Comparison of ENCODE assay signal across 8 cellular contexts in the genomic region with DNA sequence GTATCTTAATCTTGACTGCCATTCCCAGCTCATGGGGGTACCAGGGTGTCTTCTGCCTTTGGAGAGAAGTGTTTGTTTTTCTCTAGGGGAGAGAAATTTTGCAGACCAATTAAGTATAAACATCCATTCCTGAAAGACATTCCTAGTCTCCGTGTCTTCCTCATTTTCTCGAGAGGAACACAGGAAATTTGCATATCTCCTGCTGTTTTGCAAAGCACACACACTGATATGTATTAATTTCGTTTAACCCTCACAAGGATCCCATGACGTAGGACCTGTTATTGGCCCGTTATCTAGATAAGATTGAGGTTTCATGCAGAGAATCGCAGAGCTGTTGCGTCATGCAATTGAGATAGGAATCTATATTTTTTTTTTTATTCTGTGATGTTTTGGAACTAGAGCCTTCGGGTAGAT. TPM values are rescaled to one million over a fixed set of nuclear protein-coding genes. Genes with fewer than 3 reads are reported as not detected.
DNase-seq lines count a peak whose midpoint lies in the region; ATAC-seq and TF ChIP-seq lines count a peak whose summit lies in the region.

No MANE protein-coding gene starts in this region.

- ATAC-seq in body of pancreas, result no peak
- no peak for ATAC-seq in HG02642 (IDR thresholded peaks at IDR 0.05; ENCODE audit: poor library complexity, unreplicated experiment)

- H3K27me3 ChIP-seq in body of pancreas (no peaks in the 10 kb centered on the region), uterus (no peaks in the 10 kb centered on the region)

- H3K9me3 ChIP-seq in body of pancreas (no peaks in the 10 kb centered on the region), uterus (no peaks in the 10 kb centered on the region)

- intact Hi-C loops in body of pancreas (cut with DNase I) (no loop called here), uterus (cut with DNase I; ENCODE audit: low total_unique reads) (no loop called here)

- DNase-seq in NCI-H2081 (lab: John Stamatoyannopoulos, UW) (peak; percentile 9 to 64), NCI-H2081 treated with DMSO at 0.1 percent for 48 hours (lab: John Stamatoyannopoulos, UW) (no peak), NCI-H526 (lab: John Stamatoyannopoulos, UW) (peak; percentile 94 to 95), body of pancreas (no peak), lung microvascular endothelial cell (ENCODE audit: low read depth in 2 of 2) (peak; percentile 26 to 43), uterus (no peak), NCI-H1694 (lab: John Stamatoyannopoulos, UW) (no peak)

- H3K4me3 ChIP-seq in body of pancreas (peak overlapping the region in 1 of 2 donors; percentile 89), uterus (peak overlapping the region; percentile 92 to 97)

- H3K27ac ChIP-seq in body of pancreas, result peak overlapping the region in 3 of 4 donors; percentile 48 to 82 (median 80)
- H3K27ac ChIP-seq in uterus, result peak overlapping the region; percentile 75 to 81

- WGBS in body of pancreas, 2 donors, result 4% methylated on average over 8 of the region's 8 CpGs

- H3K36me3 ChIP-seq in body of pancreas (replicated peaks in 1 of 2; ENCODE audit: insufficient read depth in 1 of 2, low read depth in 2 of 2) (peaks cover 6 to 12% of the 10 kb centered on the region in 2 donors), uterus (no peaks in the 10 kb centered on the region)

- TF ChIP-seq POLR2A in body of pancreas (IDR thresholded peaks at IDR 0.05), result no peak
- no peak for TF ChIP-seq POLR2A in uterus (IDR thresholded peaks at IDR 0.05)

- H3K4me1 ChIP-seq in body of pancreas (peaks cover 17% of the 10 kb centered on the region), uterus (no peaks in the 10 kb centered on the region)

- TF ChIP-seq CTCF in body of pancreas (IDR thresholded peaks at IDR 0.05) (no peak), uterus (IDR thresholded peaks at IDR 0.05) (no peak)

RNA-seq across cellular contexts. Expression of gene RHBDD2, which starts 0.9 kb away (rescaled TPM):
- total RNA-seq in body of pancreas (10 to 100 TPM; 18.7 to 41.2 TPM), lung microvascular endothelial cell (14.8 and 16.1 TPM in 2 replicates), uterus (10 to 100 TPM in 2 of 4 donors, 1 to 10 TPM in 2; 2.0 to 45.4 (median 11.3) TPM)

RNA-seq across cellular contexts. Expression of gene POR, which starts 35.2 kb away (rescaled TPM):
- total RNA-seq in body of pancreas, result 100 to 1,000 TPM in 1 of 2 donors, 10 to 100 TPM in 1; 54.2 to 118 TPM
- 67.6 and 132 TPM in 2 replicates for total RNA-seq in lung microvascular endothelial cell
- 100 to 1,000 TPM in 1 of 4 donors, 10 to 100 TPM in 2, 1 to 10 TPM in 1; 10.0 to 122 (median 69.2) TPM for total RNA-seq in uterus

Comparison
In these comparisons a context has a peak if more than half of its experiments do, and no peak if none do; other contexts are left out.
1. DNase-seq: peak in NCI-H2081 (2 of 2), NCI-H526 (2 of 2) and lung microvascular endothelial cell (2 of 2); none in NCI-H2081 treated with DMSO at 0.1 percent for 48 hours (single experiment), body of pancreas (0 of 4), uterus (0 of 2) and NCI-H1694 (single experiment).